10 cellular contexts compared by ENCODE assay signal in the genomic region with DNA sequence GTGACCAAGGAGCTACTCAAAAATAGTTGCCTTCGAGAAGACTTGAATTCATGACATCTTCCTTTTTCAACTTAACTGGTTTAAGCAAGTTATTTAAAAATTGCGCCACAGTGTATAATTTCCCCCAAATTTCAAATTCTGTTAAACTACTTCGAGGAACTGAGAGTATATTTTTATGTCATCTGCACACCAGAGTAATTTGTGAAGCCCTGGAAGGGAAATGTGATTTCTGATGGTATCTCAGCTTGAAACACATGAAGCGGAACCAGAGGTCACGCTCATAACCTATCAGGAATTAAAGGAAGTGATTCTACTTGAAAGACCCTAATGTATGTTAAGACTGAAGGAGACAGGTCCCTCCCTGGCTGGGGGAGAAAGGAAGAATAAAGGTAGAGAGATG. TPM values are rescaled to one million over a fixed set of nuclear protein-coding genes. Genes with fewer than 3 reads are reported as not detected.
A peak's percentile ranks its signal among the peaks of the same experiment; 100 is the strongest.
DNase-seq lines count a peak whose midpoint lies in the region; ATAC-seq, FAIRE-seq and TF ChIP-seq lines count a peak whose summit lies in the region.
"Had no signal": no experiment of that assay in that cellular context is flagged by ENCODE, and none has a peak within 500 bp of the region (broad histone marks: within the 10 kb centered on the region; RNA-seq: fewer than 3 reads in every experiment).

No MANE protein-coding gene starts in this region.

- no peaks in the 10 kb centered on the region; the same call in 1 of the 2 replicates for H3K27me3 ChIP-seq in SK-N-SH (ENCODE audit: insufficient read depth)
- no peaks in the 10 kb centered on the region for H3K27me3 ChIP-seq in spleen (replicated peaks in 1 of 7)

- H3K4me3 Mint-ChIP-seq in effector memory CD8-positive, alpha-beta T cell, result no peak overlapping the region

- H2AFZ ChIP-seq in SK-N-SH (ENCODE audit: low read depth), result no peak overlapping the region

- H4K20me1 ChIP-seq in SK-N-SH (ENCODE audit: insufficient read depth), result no peaks in the 10 kb centered on the region

- H3K36me3 Mint-ChIP-seq in effector memory CD8-positive, alpha-beta T cell (ENCODE audit: insufficient read depth), result no peaks in the 10 kb centered on the region

- H3K79me2 ChIP-seq in SK-N-SH (ENCODE audit: insufficient read depth), result no peaks in the 10 kb centered on the region

- no peak overlapping the region for H3K27ac Mint-ChIP-seq in effector memory CD8-positive, alpha-beta T cell

- H3K4me2 ChIP-seq in SK-N-SH, result no peak overlapping the region

- no peaks in the 10 kb centered on the region for H3K9me3 Mint-ChIP-seq in effector memory CD8-positive, alpha-beta T cell

- no peak for TF ChIP-seq EP300 in SK-N-SH (IDR thresholded peaks at IDR 0.05; ENCODE audit: borderline replicate concordance in 1 of 2, low read depth in 1 of 2, low read length in 1 of 2)

- WGBS in SK-N-SH (ENCODE audit: low lambda C conversion rate), result 49% methylated on average over 5 of the region's 5 CpGs
- WGBS in spleen, 5 donors, result 33 to 43% (median 36%) methylated on average over 5 of the region's 5 CpGs

- intact Hi-C loops in spleen (cut with DNase I; ENCODE audit: low total_unique reads), result no loop called here

- POLR2A ChIA-PET in SK-N-SH (lab: Yijun Ruan, JAX), result interaction anchor here (1.3 kb wide), 1 partner anchor 34 kb away, joined by 3 read pairs; the partner anchor contains the start of gene DARS1

- H3K36me3 ChIP-seq in SK-N-SH (replicated peaks in 1 of 2; ENCODE audit: control insufficient read depth in 1 of 2, insufficient read depth in 2 of 2, low read length in 1 of 2), result no peaks in the 10 kb centered on the region
- H3K36me3 ChIP-seq in spleen, result no peaks in the 10 kb centered on the region

- H3K27ac ChIP-seq in SK-N-SH (ENCODE audit: low read depth in 2 of 2, low read length in 1 of 2) (no peak overlapping the region), spleen (peak overlapping the region in 6 of 8 donors; percentile 26 to 80 (median 58))
- H3K27ac ChIP-seq: 22Rv1 had no signal

- H3K4me1 Mint-ChIP-seq in effector memory CD8-positive, alpha-beta T cell (ENCODE audit: low read depth in 2 of 2), result peaks cover 12 to 18% of the 10 kb centered on the region in 2 donors

- ATAC-seq in SK-N-SH treated with all-trans-retinoic acid at 6 μM for 48 hours (no peak), HG02678 (IDR thresholded peaks at IDR 0.05; ENCODE audit: unreplicated experiment) (peak; percentile 70)
- no peak for ATAC-seq in effector memory CD8-positive, alpha-beta T cell (replicated peaks)

- no peaks in the 10 kb centered on the region for H3K9me3 ChIP-seq in SK-N-SH
- H3K9me3 ChIP-seq in spleen, result no peaks in the 10 kb centered on the region

- TF ChIP-seq CTCF in SK-N-SH (IDR thresholded peaks at IDR 0.05), result no peak
- no peak for TF ChIP-seq CTCF in spleen (IDR thresholded peaks at IDR 0.05 in 8 of 11, conservative IDR thresholded peaks at IDR 0.05 in 3 of 11)

- no peak overlapping the region for H3K9ac ChIP-seq in SK-N-SH

- H3K27me3 Mint-ChIP-seq in effector memory CD8-positive, alpha-beta T cell, result no peaks in the 10 kb centered on the region

- DNase-seq in SK-N-SH (peak; percentile 23), NOMO-1 (lab: John Stamatoyannopoulos, UW; ENCODE audit: unreplicated experiment in 2 of 2) (peak; percentile 73 to 98), spleen (no peak), HTR-8/SVneo (ENCODE audit: insufficient read length, low spot score) (no peak), DMS53 treated with DMSO at 0.1 percent for 48 hours (lab: John Stamatoyannopoulos, UW; ENCODE audit: unreplicated experiment) (no peak)
- DNase-seq in effector memory CD8-positive, alpha-beta T cell, result no peak

- no peaks in the 10 kb centered on the region for H3K9me2 ChIP-seq in SK-N-SH

- no peak for TF ChIP-seq POLR2A in spleen (IDR thresholded peaks at IDR 0.05)

- H3K4me3 ChIP-seq in SK-N-SH (ENCODE audit: low read depth in 2 of 2, low read length in 1 of 2) (no peak overlapping the region), spleen (peak overlapping the region in 1 of 8 donors; percentile 24)

- H3F3A ChIP-seq in SK-N-SH (replicated peaks; ENCODE audit: insufficient read depth), result no peaks in the 10 kb centered on the region

- no peak for FAIRE-seq in HTR-8/SVneo (lab: Jason Lieb, UNC)
- FAIRE-seq: G401.6 had no signal

- peaks cover 0 to 4% of the 10 kb centered on the region in 2 experiments; a peak in 2 of 4 replicates for H3K4me1 ChIP-seq in SK-N-SH (ENCODE audit: control insufficient read depth in 1 of 2, insufficient read depth in 2 of 2, low read depth in 1 of 2, low read length in 1 of 2)
- H3K4me1 ChIP-seq in spleen, result peaks cover 9 to 92% (median 30%) of the 10 kb centered on the region in 6 donors

- CTCF ChIA-PET in SK-N-SH (lab: Yijun Ruan, JAX), result interaction anchor here (1.0 to 1.8 kb wide), 3 partner anchors 13 to 22 kb away, joined by 3 to 6 read pairs (median 3); no protein-coding TSS in a partner anchor

- no peak for TF ChIP-seq RAD21 in SK-N-SH (IDR thresholded peaks at IDR 0.05; ENCODE audit: low read length)

TF ChIP-seq in SK-N-SH, 30 proteins besides CTCF, POLR2A, EP300 and RAD21 (continues in another document):
- TF ChIP-seq FOSL2 (IDR thresholded peaks at IDR 0.05; ENCODE audit: borderline replicate concordance, low read depth) (no peak), MAX (IDR thresholded peaks at IDR 0.05; ENCODE audit: low read depth) (no peak), TEAD4 (IDR thresholded peaks at IDR 0.05; ENCODE audit: borderline replicate concordance, insufficient read depth) (no peak), FOXJ3 (CRISPR knock-in tag; IDR thresholded peaks at IDR 0.05) (no peak), SMC3 (IDR thresholded peaks at IDR 0.05; ENCODE audit: low read depth, low read length) (no peak), FOXM1 (IDR thresholded peaks at IDR 0.05; ENCODE audit: low read depth) (no peak), GATA2 (CRISPR knock-in tag; IDR thresholded peaks at IDR 0.05) (no peak), POLR2AphosphoS5 (IDR thresholded peaks at IDR 0.05; ENCODE audit: low read depth, low read length) (no peak), IRF3 (IDR thresholded peaks at IDR 0.05; ENCODE audit: low read depth, low read length) (no peak), NFIC (IDR thresholded peaks at IDR 0.05; ENCODE audit: borderline replicate concordance) (no peak), SIN3A (IDR thresholded peaks at IDR 0.05; ENCODE audit: borderline replicate concordance, low read depth, low read length) (no peak), MXI1 (IDR thresholded peaks at IDR 0.05; ENCODE audit: low read depth, low read length) (no peak), JUND (IDR thresholded peaks at IDR 0.05) (no peak)

TF ChIP-seq in SK-N-SH treated with all-trans-retinoic acid at 6 μM for 48 hours, 23 proteins besides CTCF, POLR2A, EP300 and RAD21:
- no peak for TF ChIP-seq ARNTL (CRISPR knock-in tag; IDR thresholded peaks at IDR 0.05; ENCODE audit: borderline replicate concordance, low read depth)

RNA-seq across cellular contexts. Expression of gene DARS1, which starts 33.9 kb away (rescaled TPM):
- 52.2 and 68.8 TPM in 2 replicates for polyA plus RNA-seq in SK-N-SH (2012; rRNA removed)
- 75.8 and 92.7 TPM in 2 replicates for polyA plus RNA-seq in SK-N-SH (2012; cell fraction: cytosol; rRNA removed)
- 17.9 and 49.5 TPM in 2 replicates for polyA plus RNA-seq in SK-N-SH (2012; cell fraction: nucleus; rRNA removed)
- 10 to 100 TPM; 56.2 to 72.8 (median 64.3) TPM for total RNA-seq in spleen
- polyA plus RNA-seq in spleen, result 10 to 100 TPM; 65.1 to 88.6 (median 72.1) TPM

Comparison
In these comparisons a context has a peak if more than half of its experiments do, and no peak if none do; other contexts are left out.
1. DNase-seq: peak in SK-N-SH (single experiment) and NOMO-1 (2 of 2); none in spleen (single experiment), HTR-8/SVneo (single experiment), DMS53 treated with DMSO at 0.1 percent for 48 hours (single experiment) and effector memory CD8-positive, alpha-beta T cell (0 of 3).
2. H3K27ac ChIP-seq: peak in spleen (6 of 8); none in SK-N-SH (0 of 2).